ENCODE assay signal across 26 cellular contexts in genomic region chr2:217793566-217794132, GRCh38.
A peak's percentile ranks its signal among the peaks of the same experiment; 100 is the strongest.
DNase-seq lines count a peak whose midpoint lies in the region; ATAC-seq, FAIRE-seq and TF ChIP-seq lines count a peak whose summit lies in the region.
"Had no signal": no experiment of that assay in that cellular context is flagged by ENCODE, and none has a peak within 500 bp of the region (broad histone marks: within the 10 kb centered on the region; RNA-seq: fewer than 3 reads in every experiment).

No MANE protein-coding gene starts in this region.

- intact Hi-C loops in upper lobe of right lung (cut with DNase I), result loop anchor here (5.0 kb wide), 1 partner anchor 94 kb away; no protein-coding TSS in a partner anchor

- TF ChIP-seq CTCF in SK-N-SH (IDR thresholded peaks at IDR 0.05), result no peak
- TF ChIP-seq CTCF in astrocyte (IDR thresholded peaks at IDR 0.05; ENCODE audit: insufficient read depth, low read depth, low read length), result no peak
- no peak for TF ChIP-seq CTCF in upper lobe of right lung (IDR thresholded peaks at IDR 0.05)

- H3K4me3 ChIP-seq in SK-N-SH (ENCODE audit: low read depth in 2 of 2, low read length in 1 of 2) (no peak overlapping the region), astrocyte (ENCODE audit: insufficient read depth, low read depth, low read length) (no peak overlapping the region), upper lobe of right lung (no peak overlapping the region)
- H3K4me3 ChIP-seq: GM23338, lower lobe of right lung, testis had no signal

- H3K27ac ChIP-seq in SK-N-SH (ENCODE audit: low read depth in 2 of 2, low read length in 1 of 2), result no peak overlapping the region
- no peak overlapping the region for H3K27ac ChIP-seq in astrocyte (ENCODE audit: low read depth, low read length)
- peak overlapping the region; percentile 55 for H3K27ac ChIP-seq in upper lobe of right lung
- H3K27ac ChIP-seq: foreskin keratinocyte had no signal

- DNase-seq in SK-N-SH, result peak; percentile 11
- no peak for DNase-seq in astrocyte (ENCODE audit: low read depth)
- DNase-seq in mucosa of gallbladder (ENCODE audit: low spot score), result peak; percentile 9
- DNase-seq in upper lobe of right lung, result no peak
- DNase-seq in stimulated activated naive CD8-positive, alpha-beta T cell treated with anti-CD3 and anti-CD28 coated beads, Interleukin-15, amount 100 ng/mL, for 72 hours, result no peak
- no peak for DNase-seq in dermis blood vessel endothelial cell
- no peak for DNase-seq in COR-L47 (lab: John Stamatoyannopoulos, UW)
- DNase-seq: activated T-cell treated with anti-CD3 and anti-CD28 coated beads, Interleukin-2, amount 50 U/mL, for 4 hours; caudate nucleus; foreskin keratinocyte; lower lobe of right lung; natural killer cell; NCI-H1048; NCI-H446; NCI-H774; occipital lobe; SHP77 treated with DMSO at 0.1 percent for 48 hours; stimulated activated naive B cell treated with anti-CD40 and anti-IgM and Interleukin-4, amounts not matched to agents 10 μg/mL and 1 μg/mL and 100 μg/mL, for 72 hours; SW 1271; T-helper 9 cell; testis had no signal

- no peaks in the 10 kb centered on the region for H3K9me3 Mint-ChIP-seq in astrocyte (ENCODE audit: unreplicated experiment)
- H3K9me3 Mint-ChIP-seq in stimulated activated naive CD8-positive, alpha-beta T cell treated with anti-CD3 and anti-CD28 coated beads, Interleukin-15, amount 100 ng/mL, for 72 hours, result no peaks in the 10 kb centered on the region
- H3K9me3 Mint-ChIP-seq: activated T-cell treated with anti-CD3 and anti-CD28 coated beads, Interleukin-2, amount 50 U/mL, for 4 hours; natural killer cell had no signal

- H3K4me3 Mint-ChIP-seq in astrocyte (ENCODE audit: unreplicated experiment), result no peak overlapping the region
- H3K4me3 Mint-ChIP-seq in stimulated activated naive CD8-positive, alpha-beta T cell treated with anti-CD3 and anti-CD28 coated beads, Interleukin-15, amount 100 ng/mL, for 72 hours, result no peak overlapping the region
- H3K4me3 Mint-ChIP-seq: activated T-cell treated with anti-CD3 and anti-CD28 coated beads, Interleukin-2, amount 50 U/mL, for 4 hours; CD14-positive monocyte; dendritic cell treated with granulocyte-macrophage colony-stimulating factor and Interleukin-4, amounts not matched to agents 40 ng/mL and 50 ng/mL, for 4 days; GM23338; natural killer cell; stimulated activated naive B cell treated with anti-CD40 and anti-IgM and Interleukin-4, amounts not matched to agents 10 μg/mL and 1 μg/mL and 100 μg/mL, for 72 hours had no signal

- peak overlapping the region; percentile 28 for H3K27ac Mint-ChIP-seq in astrocyte (ENCODE audit: unreplicated experiment)
- no peak overlapping the region for H3K27ac Mint-ChIP-seq in stimulated activated naive CD8-positive, alpha-beta T cell treated with anti-CD3 and anti-CD28 coated beads, Interleukin-15, amount 100 ng/mL, for 72 hours
- H3K27ac Mint-ChIP-seq: CD14-positive monocyte; dendritic cell treated with granulocyte-macrophage colony-stimulating factor and Interleukin-4, amounts not matched to agents 40 ng/mL and 50 ng/mL, for 4 days; GM23338; stimulated activated naive B cell treated with anti-CD40 and anti-IgM and Interleukin-4, amounts not matched to agents 10 μg/mL and 1 μg/mL and 100 μg/mL, for 72 hours had no signal

- H2AFZ ChIP-seq in SK-N-SH (ENCODE audit: low read depth) (no peak overlapping the region), astrocyte (ENCODE audit: low read depth, low read length) (no peak overlapping the region)
- H2AFZ ChIP-seq: GM23338 had no signal

- H4K20me1 ChIP-seq in SK-N-SH (ENCODE audit: insufficient read depth) (no peaks in the 10 kb centered on the region; the same call in 1 of the 2 replicates), astrocyte (ENCODE audit: insufficient read depth, low read length) (peaks cover 39% of the 10 kb centered on the region)

- H3K9me3 ChIP-seq in SK-N-SH (no peaks in the 10 kb centered on the region), astrocyte (ENCODE audit: insufficient read depth, low read depth, low read length) (no peaks in the 10 kb centered on the region), upper lobe of right lung (no peaks in the 10 kb centered on the region)
- H3K9me3 ChIP-seq: lower lobe of right lung, testis had no signal

- H3F3A ChIP-seq in SK-N-SH (replicated peaks; ENCODE audit: insufficient read depth), result peaks cover 53% of the 10 kb centered on the region

- no peaks in the 10 kb centered on the region for H3K27me3 ChIP-seq in SK-N-SH (ENCODE audit: insufficient read depth)
- H3K27me3 ChIP-seq in astrocyte (ENCODE audit: insufficient read depth, low read length), result no peaks in the 10 kb centered on the region
- H3K27me3 ChIP-seq in upper lobe of right lung, result no peaks in the 10 kb centered on the region
- H3K27me3 ChIP-seq: testis had no signal

- WGBS in SK-N-SH (ENCODE audit: low lambda C conversion rate), result 78% methylated on average over 8 of the region's 8 CpGs

- peaks cover 45% of the 10 kb centered on the region for H3K4me1 Mint-ChIP-seq in astrocyte (ENCODE audit: low read depth, unreplicated experiment)
- H3K4me1 Mint-ChIP-seq in stimulated activated naive CD8-positive, alpha-beta T cell treated with anti-CD3 and anti-CD28 coated beads, Interleukin-15, amount 100 ng/mL, for 72 hours, result peaks cover 15% of the 10 kb centered on the region

- CTCF ChIA-PET in SK-N-SH (lab: Yijun Ruan, JAX), result interaction anchor here (1.0 to 18.5 kb wide), 7 partner anchors 8 to 239 kb away, joined by 3 to 666 read pairs (median 14); partner anchors contain the start of gene TNS1

- no peak overlapping the region for H3K4me2 ChIP-seq in SK-N-SH
- no peak overlapping the region for H3K4me2 ChIP-seq in astrocyte (ENCODE audit: low read length)
- H3K4me2 ChIP-seq: GM23338 had no signal

- H3K4me1 ChIP-seq in SK-N-SH (ENCODE audit: control insufficient read depth in 1 of 2, insufficient read depth in 2 of 2, low read depth in 1 of 2, low read length in 1 of 2) (peaks cover 0 to 12% of the 10 kb centered on the region in 2 experiments; a peak in 1 of 4 replicates), astrocyte (ENCODE audit: insufficient read depth, low read length) (peaks cover 25% of the 10 kb centered on the region), upper lobe of right lung (peaks cover 27% of the 10 kb centered on the region)
- H3K4me1 ChIP-seq: foreskin keratinocyte had no signal

- H3K9me2 ChIP-seq in SK-N-SH, result no peaks in the 10 kb centered on the region

- H3K36me3 Mint-ChIP-seq in astrocyte (ENCODE audit: low read depth, unreplicated experiment), result peaks cover 4% of the 10 kb centered on the region
- H3K36me3 Mint-ChIP-seq: CD14-positive monocyte; natural killer cell; stimulated activated naive B cell treated with anti-CD40 and anti-IgM and Interleukin-4, amounts not matched to agents 10 μg/mL and 1 μg/mL and 100 μg/mL, for 72 hours had no signal

- H3K9ac ChIP-seq in SK-N-SH (no peak overlapping the region), astrocyte (ENCODE audit: low read length) (no peak overlapping the region)

- no peaks in the 10 kb centered on the region for H3K79me2 ChIP-seq in SK-N-SH (ENCODE audit: insufficient read depth)
- H3K79me2 ChIP-seq in astrocyte (ENCODE audit: insufficient read depth, low read length), result no peaks in the 10 kb centered on the region

- ATAC-seq in upper lobe of right lung, result no peak
- ATAC-seq in stimulated activated naive CD8-positive, alpha-beta T cell treated with anti-CD3 and anti-CD28 coated beads, Interleukin-15, amount 100 ng/mL, for 72 hours, result no peak
- ATAC-seq: activated T-cell treated with anti-CD3 and anti-CD28 coated beads, Interleukin-2, amount 50 U/mL, for 4 hours; esophagus mucosa; foreskin keratinocyte; GM23338; lower lobe of right lung; natural killer cell; stimulated activated naive B cell treated with anti-CD40 and anti-IgM and Interleukin-4, amounts not matched to agents 10 μg/mL and 1 μg/mL and 100 μg/mL, for 72 hours had no signal

- H3K36me3 ChIP-seq in SK-N-SH (replicated peaks in 1 of 2; ENCODE audit: control insufficient read depth in 1 of 2, insufficient read depth in 2 of 2, low read length in 1 of 2) (peaks cover 0 to 5% of the 10 kb centered on the region in 2 experiments), astrocyte (ENCODE audit: insufficient read depth, low read length) (peaks cover 6% of the 10 kb centered on the region), upper lobe of right lung (peaks cover 2% of the 10 kb centered on the region)

- H3K27me3 Mint-ChIP-seq in astrocyte (ENCODE audit: low read depth, unreplicated experiment), result no peaks in the 10 kb centered on the region
- no peaks in the 10 kb centered on the region for H3K27me3 Mint-ChIP-seq in stimulated activated naive CD8-positive, alpha-beta T cell treated with anti-CD3 and anti-CD28 coated beads, Interleukin-15, amount 100 ng/mL, for 72 hours
- H3K27me3 Mint-ChIP-seq: stimulated activated naive B cell treated with anti-CD40 and anti-IgM and Interleukin-4, amounts not matched to agents 10 μg/mL and 1 μg/mL and 100 μg/mL, for 72 hours had no signal

- no peak for FAIRE-seq in astrocyte (lab: Jason Lieb, UNC)
- FAIRE-seq: RCC 7860 had no signal

- TF ChIP-seq RAD21 in SK-N-SH (IDR thresholded peaks at IDR 0.05; ENCODE audit: low read length), result no peak

- no peak for TF ChIP-seq EP300 in SK-N-SH (IDR thresholded peaks at IDR 0.05; ENCODE audit: borderline replicate concordance in 1 of 2, low read depth in 1 of 2, low read length in 1 of 2)

- POLR2A ChIA-PET in SK-N-SH (lab: Yijun Ruan, JAX), result no interaction called here

TF ChIP-seq in SK-N-SH, 30 proteins besides CTCF, POLR2A, EP300 and RAD21 (continues in another document):
- TF ChIP-seq ELF1 (IDR thresholded peaks at IDR 0.05) (no peak), ZBTB33 (IDR thresholded peaks at IDR 0.05; ENCODE audit: borderline replicate concordance, low read depth) (no peak)

Comparison
In these comparisons a context has a peak if more than half of its experiments do, and no peak if none do; other contexts are left out.
1. DNase-seq: peak in SK-N-SH (single experiment) and mucosa of gallbladder (single experiment); none in astrocyte (single experiment), upper lobe of right lung (single experiment), stimulated activated naive CD8-positive, alpha-beta T cell treated with anti-CD3 and anti-CD28 coated beads, Interleukin-15, amount 100 ng/mL, for 72 hours (0 of 2), dermis blood vessel endothelial cell (single experiment) and COR-L47 (single experiment).